ENCODE assay signal across 1 cellular context in genomic region chr3:94937980-94938379, GRCh38.
TF ChIP-seq lines count a peak whose summit lies in the region.

No MANE protein-coding gene starts in this region.

TF ChIP-seq in K562, 482 proteins besides CTCF, POLR2A, EP300 and RAD21 (continued from another document and continues in another):
- no peak for TF ChIP-seq SRSF3 (IDR thresholded peaks at IDR 0.05; ENCODE audit: insufficient read depth, low read length)
- no peak for TF ChIP-seq BACH1 (tag; IDR thresholded peaks at IDR 0.05)
- no peak for TF ChIP-seq E2F3 (CRISPR knock-in tag; IDR thresholded peaks at IDR 0.05)
- no peak for TF ChIP-seq DLX4 (CRISPR knock-in tag; IDR thresholded peaks at IDR 0.05)
- no peak for TF ChIP-seq TGIF2 (CRISPR knock-in tag; IDR thresholded peaks at IDR 0.05)
- TF ChIP-seq BRD4 (IDR thresholded peaks at IDR 0.05): no peak
- peak; percentile 35; the same call in 1 of the 2 replicates for TF ChIP-seq CREM (IDR thresholded peaks at IDR 0.05; ENCODE audit: low read depth)
- no peak for TF ChIP-seq FOXA3 (CRISPR knock-in tag; conservative IDR thresholded peaks at IDR 0.05 in 1 of 2, IDR thresholded peaks at IDR 0.05 in 1 of 2)
- TF ChIP-seq SETDB1 (IDR thresholded peaks at IDR 0.05; ENCODE audit: low read length): no peak
- TF ChIP-seq ZKSCAN8 (CRISPR knock-in tag; IDR thresholded peaks at IDR 0.05): no peak
- no peak for TF ChIP-seq ETV1 (tag; conservative IDR thresholded peaks at IDR 0.05; ENCODE audit: low read depth)
- no peak for TF ChIP-seq TRIM28 (IDR thresholded peaks at IDR 0.05)
- TF ChIP-seq RCOR1 (IDR thresholded peaks at IDR 0.05; ENCODE audit: borderline replicate concordance in 1 of 2, low read depth in 2 of 2, low read length in 2 of 2): no peak
- TF ChIP-seq CHAMP1 (IDR thresholded peaks at IDR 0.05): no peak
- TF ChIP-seq POLR3G (IDR thresholded peaks at IDR 0.05; ENCODE audit: extremely low read depth, insufficient read length, insufficient replicate concordance): no peak
- TF ChIP-seq BMI1 (IDR thresholded peaks at IDR 0.05; ENCODE audit: low read length): no peak
- TF ChIP-seq SREBF1 (IDR thresholded peaks at IDR 0.05; ENCODE audit: borderline replicate concordance, low read depth, low read length): no peak
- TF ChIP-seq MAZ (CRISPR knock-in tag; conservative IDR thresholded peaks at IDR 0.05 in 1 of 2, IDR thresholded peaks at IDR 0.05 in 1 of 2): 0 out of 4 replicates have a peak, but pooled peaks of 1 of the 2 experiments have one; percentile 13
- no peak for TF ChIP-seq TAF15 (IDR thresholded peaks at IDR 0.05; ENCODE audit: low read depth, low read length)
- TF ChIP-seq ZC3H4 (CRISPR knock-in tag; IDR thresholded peaks at IDR 0.05; ENCODE audit: borderline replicate concordance): no peak
- TF ChIP-seq TCFL5 (CRISPR knock-in tag; conservative IDR thresholded peaks at IDR 0.05): no peak
- TF ChIP-seq ZNF75A (CRISPR knock-in tag; IDR thresholded peaks at IDR 0.05): no peak
- TF ChIP-seq ZNF592 (IDR thresholded peaks at IDR 0.05): peak; percentile 33; the same call in 1 of the 2 replicates
- no peak for TF ChIP-seq ZNF239 (CRISPR knock-in tag; IDR thresholded peaks at IDR 0.05)
- no peak for TF ChIP-seq KLF6 (CRISPR knock-in tag; IDR thresholded peaks at IDR 0.05; ENCODE audit: borderline replicate concordance)
- TF ChIP-seq HIVEP1 (CRISPR knock-in tag; IDR thresholded peaks at IDR 0.05): no peak
- peak; percentile 44 for TF ChIP-seq CXXC5 (CRISPR knock-in tag; IDR thresholded peaks at IDR 0.05)
- TF ChIP-seq IRF2 (CRISPR knock-in tag; IDR thresholded peaks at IDR 0.05): no peak
- no peak for TF ChIP-seq ZNF174 (CRISPR knock-in tag; IDR thresholded peaks at IDR 0.05)
- no peak for TF ChIP-seq RERE (CRISPR knock-in tag; IDR thresholded peaks at IDR 0.05; ENCODE audit: borderline replicate concordance)
- no peak for TF ChIP-seq ASH1L (IDR thresholded peaks at IDR 0.05; ENCODE audit: borderline replicate concordance, low read depth, partially characterized antibody)
- no peak for TF ChIP-seq POLR2AphosphoS2 (IDR thresholded peaks at IDR 0.05; ENCODE audit: low read length)
- no peak for TF ChIP-seq ZNF121 (CRISPR knock-in tag; conservative IDR thresholded peaks at IDR 0.05)
- no peak for TF ChIP-seq ZNF165 (CRISPR knock-in tag; IDR thresholded peaks at IDR 0.05; ENCODE audit: borderline replicate concordance)
- TF ChIP-seq KDM5B (IDR thresholded peaks at IDR 0.05; ENCODE audit: insufficient replicate concordance, low read depth, low read length): no peak
- peak; percentile 88; the same call in 1 of the 2 replicates for TF ChIP-seq NFRKB (IDR thresholded peaks at IDR 0.05; ENCODE audit: low read depth)
- no peak for TF ChIP-seq POLR2B (IDR thresholded peaks at IDR 0.05; ENCODE audit: low read depth, partially characterized antibody)
- TF ChIP-seq, protein P1, sequence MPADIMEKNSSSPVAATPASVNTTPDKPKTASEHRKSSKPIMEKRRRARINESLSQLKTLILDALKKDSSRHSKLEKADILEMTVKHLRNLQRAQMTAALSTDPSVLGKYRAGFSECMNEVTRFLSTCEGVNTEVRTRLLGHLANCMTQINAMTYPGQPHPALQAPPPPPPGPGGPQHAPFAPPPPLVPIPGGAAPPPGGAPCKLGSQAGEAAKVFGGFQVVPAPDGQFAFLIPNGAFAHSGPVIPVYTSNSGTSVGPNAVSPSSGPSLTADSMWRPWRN (IDR thresholded peaks at IDR 0.05; ENCODE audit: low read depth): no peak
- no peak for TF ChIP-seq ZNF79 (CRISPR knock-in tag; IDR thresholded peaks at IDR 0.05; ENCODE audit: low read depth)
- TF ChIP-seq ZC3H8 (IDR thresholded peaks at IDR 0.05): no peak
- TF ChIP-seq, protein P2, sequence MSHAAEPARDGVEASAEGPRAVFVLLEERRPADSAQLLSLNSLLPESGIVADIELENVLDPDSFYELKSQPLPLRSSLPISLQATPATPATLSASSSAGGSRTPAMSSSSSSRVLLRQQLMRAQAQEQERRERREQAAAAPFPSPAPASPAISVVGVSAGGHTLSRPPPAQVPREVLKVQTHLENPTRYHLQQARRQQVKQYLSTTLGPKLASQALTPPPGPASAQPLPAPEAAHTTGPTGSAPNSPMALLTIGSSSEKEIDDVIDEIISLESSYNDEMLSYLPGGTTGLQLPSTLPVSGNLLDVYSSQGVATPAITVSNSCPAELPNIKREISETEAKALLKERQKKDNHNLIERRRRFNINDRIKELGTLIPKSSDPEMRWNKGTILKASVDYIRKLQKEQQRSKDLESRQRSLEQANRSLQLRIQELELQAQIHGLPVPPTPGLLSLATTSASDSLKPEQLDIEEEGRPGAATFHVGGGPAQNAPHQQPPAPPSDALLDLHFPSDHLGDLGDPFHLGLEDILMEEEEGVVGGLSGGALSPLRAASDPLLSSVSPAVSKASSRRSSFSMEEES (CRISPR knock-in tag; IDR thresholded peaks at IDR 0.05): no peak
- TF ChIP-seq SMARCC2 (IDR thresholded peaks at IDR 0.05; ENCODE audit: low read depth): no peak
- TF ChIP-seq, protein P3, sequence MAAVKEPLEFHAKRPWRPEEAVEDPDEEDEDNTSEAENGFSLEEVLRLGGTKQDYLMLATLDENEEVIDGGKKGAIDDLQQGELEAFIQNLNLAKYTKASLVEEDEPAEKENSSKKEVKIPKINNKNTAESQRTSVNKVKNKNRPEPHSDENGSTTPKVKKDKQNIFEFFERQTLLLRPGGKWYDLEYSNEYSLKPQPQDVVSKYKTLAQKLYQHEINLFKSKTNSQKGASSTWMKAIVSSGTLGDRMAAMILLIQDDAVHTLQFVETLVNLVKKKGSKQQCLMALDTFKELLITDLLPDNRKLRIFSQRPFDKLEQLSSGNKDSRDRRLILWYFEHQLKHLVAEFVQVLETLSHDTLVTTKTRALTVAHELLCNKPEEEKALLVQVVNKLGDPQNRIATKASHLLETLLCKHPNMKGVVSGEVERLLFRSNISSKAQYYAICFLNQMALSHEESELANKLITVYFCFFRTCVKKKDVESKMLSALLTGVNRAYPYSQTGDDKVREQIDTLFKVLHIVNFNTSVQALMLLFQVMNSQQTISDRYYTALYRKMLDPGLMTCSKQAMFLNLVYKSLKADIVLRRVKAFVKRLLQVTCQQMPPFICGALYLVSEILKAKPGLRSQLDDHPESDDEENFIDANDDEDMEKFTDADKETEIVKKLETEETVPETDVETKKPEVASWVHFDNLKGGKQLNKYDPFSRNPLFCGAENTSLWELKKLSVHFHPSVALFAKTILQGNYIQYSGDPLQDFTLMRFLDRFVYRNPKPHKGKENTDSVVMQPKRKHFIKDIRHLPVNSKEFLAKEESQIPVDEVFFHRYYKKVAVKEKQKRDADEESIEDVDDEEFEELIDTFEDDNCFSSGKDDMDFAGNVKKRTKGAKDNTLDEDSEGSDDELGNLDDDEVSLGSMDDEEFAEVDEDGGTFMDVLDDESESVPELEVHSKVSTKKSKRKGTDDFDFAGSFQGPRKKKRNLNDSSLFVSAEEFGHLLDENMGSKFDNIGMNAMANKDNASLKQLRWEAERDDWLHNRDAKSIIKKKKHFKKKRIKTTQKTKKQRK (IDR thresholded peaks at IDR 0.05; ENCODE audit: borderline replicate concordance, low read depth, low read length): no peak
- TF ChIP-seq SMAD4 (CRISPR knock-in tag; conservative IDR thresholded peaks at IDR 0.05): 0 out of 2 replicates have a peak, but pooled peaks have one; percentile 17
- TF ChIP-seq EP400 (IDR thresholded peaks at IDR 0.05): peak; percentile 52; the same call in 1 of the 2 replicates
- TF ChIP-seq JUNB (CRISPR knock-in tag; conservative IDR thresholded peaks at IDR 0.05): no peak
- TF ChIP-seq, protein P4, sequence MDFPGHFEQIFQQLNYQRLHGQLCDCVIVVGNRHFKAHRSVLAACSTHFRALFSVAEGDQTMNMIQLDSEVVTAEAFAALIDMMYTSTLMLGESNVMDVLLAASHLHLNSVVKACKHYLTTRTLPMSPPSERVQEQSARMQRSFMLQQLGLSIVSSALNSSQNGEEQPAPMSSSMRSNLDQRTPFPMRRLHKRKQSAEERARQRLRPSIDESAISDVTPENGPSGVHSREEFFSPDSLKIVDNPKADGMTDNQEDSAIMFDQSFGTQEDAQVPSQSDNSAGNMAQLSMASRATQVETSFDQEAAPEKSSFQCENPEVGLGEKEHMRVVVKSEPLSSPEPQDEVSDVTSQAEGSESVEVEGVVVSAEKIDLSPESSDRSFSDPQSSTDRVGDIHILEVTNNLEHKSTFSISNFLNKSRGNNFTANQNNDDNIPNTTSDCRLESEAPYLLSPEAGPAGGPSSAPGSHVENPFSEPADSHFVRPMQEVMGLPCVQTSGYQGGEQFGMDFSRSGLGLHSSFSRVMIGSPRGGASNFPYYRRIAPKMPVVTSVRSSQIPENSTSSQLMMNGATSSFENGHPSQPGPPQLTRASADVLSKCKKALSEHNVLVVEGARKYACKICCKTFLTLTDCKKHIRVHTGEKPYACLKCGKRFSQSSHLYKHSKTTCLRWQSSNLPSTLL (IDR thresholded peaks at IDR 0.05): no peak
